28 cellular contexts compared by ENCODE assay signal in genomic region chr7:27145884-27146401, GRCh38. TPM values are rescaled to one million over a fixed set of nuclear protein-coding genes. Genes with fewer than 3 reads are reported as not detected.
DNase-seq lines count a peak whose midpoint lies in the region; ATAC-seq and TF ChIP-seq lines count a peak whose summit lies in the region.
"Had no signal": no experiment of that assay in that cellular context is flagged by ENCODE, and none has a peak within 500 bp of the region (broad histone marks: within the 10 kb centered on the region; RNA-seq: fewer than 3 reads in every experiment).

No MANE protein-coding gene starts in this region.

- H3K9me3 ChIP-seq in iPS-15b (ENCODE audit: control insufficient read depth, insufficient read depth, low read length) = no peaks in the 10 kb centered on the region
- H3K9me3 ChIP-seq: A549, body of pancreas, gastroesophageal sphincter, HAP-1, MG63, prostate gland, vagina had no signal

- H3K27me3 ChIP-seq in iPS-15b (ENCODE audit: control insufficient read depth, insufficient read depth, low read length) = peaks cover 99% of the 10 kb centered on the region
- H3K27me3 ChIP-seq: MG63, vagina had no signal

- H3K4me1 Mint-ChIP-seq in natural killer cell treated with Interleukin-12 subunit alpha and Interleukin-12 subunit beta and Interleukin-15 and Interleukin-18, amount 100 ng/mL, for 72 hours (ENCODE audit: low read depth in 2 of 2) = peaks cover 17 to 19% of the 10 kb centered on the region in 2 donors
- H3K4me1 Mint-ChIP-seq in natural killer cell = peaks cover 7 to 23% of the 10 kb centered on the region in 2 donors
- peaks cover 34% of the 10 kb centered on the region for H3K4me1 Mint-ChIP-seq in neural crest cell
- peaks cover 14 to 24% (median 18%) of the 10 kb centered on the region in 4 donors for H3K4me1 Mint-ChIP-seq in naive thymus-derived CD8-positive, alpha-beta T cell

- H3K27me3 Mint-ChIP-seq in natural killer cell treated with Interleukin-12 subunit alpha and Interleukin-12 subunit beta and Interleukin-15 and Interleukin-18, amount 100 ng/mL, for 72 hours = peaks cover 36 to 42% of the 10 kb centered on the region in 2 donors
- H3K27me3 Mint-ChIP-seq in natural killer cell (ENCODE audit: low read depth in 2 of 2) = peaks cover 52 to 55% of the 10 kb centered on the region in 2 donors
- peaks cover 100% of the 10 kb centered on the region for H3K27me3 Mint-ChIP-seq in neural crest cell (ENCODE audit: low read depth)
- peaks cover 34 to 83% (median 54%) of the 10 kb centered on the region in 5 donors for H3K27me3 Mint-ChIP-seq in naive thymus-derived CD8-positive, alpha-beta T cell

- H3K4me3 Mint-ChIP-seq in natural killer cell treated with Interleukin-12 subunit alpha and Interleukin-12 subunit beta and Interleukin-15 and Interleukin-18, amount 100 ng/mL, for 72 hours = no peak overlapping the region
- H3K4me3 Mint-ChIP-seq in natural killer cell (no peak overlapping the region), neural crest cell (peak overlapping the region; percentile 83)
- H3K4me3 Mint-ChIP-seq in naive thymus-derived CD8-positive, alpha-beta T cell = no peak overlapping the region
- H3K4me3 Mint-ChIP-seq: activated T-cell treated with anti-CD3 and anti-CD28 coated beads, Interleukin-2, amount 50 U/mL, for 72 hours; stimulated activated naive CD8-positive, alpha-beta T cell treated with anti-CD3 and anti-CD28 coated beads, Interleukin-15, amount 100 ng/mL, for 72 hours had no signal

- H3K36me3 ChIP-seq in iPS-15b (ENCODE audit: control insufficient read depth, insufficient read depth, low read length) = no peaks in the 10 kb centered on the region
- H3K36me3 ChIP-seq: gastroesophageal sphincter, prostate gland had no signal

- peak; percentile 49 for DNase-seq in natural killer cell treated with Interleukin-12 subunit alpha and Interleukin-12 subunit beta and Interleukin-15 and Interleukin-18, amount 100 ng/mL, for 72 hours (ENCODE audit: low spot score)
- DNase-seq in natural killer cell (no peak), neural crest cell (ENCODE audit: low read depth, low spot score) (no peak), AG20443 (ENCODE audit: low spot score) (no peak), G401 (ENCODE audit: low spot score) (no peak)
- DNase-seq in naive thymus-derived CD8-positive, alpha-beta T cell = no peak
- DNase-seq: activated T-cell treated with anti-CD3 and anti-CD28 coated beads, Interleukin-2, amount 50 U/mL, for 72 hours; body of pancreas; C1 segment of cervical spinal cord; DMS 273 treated with DMSO at 0.1 percent for 48 hours; GF-D8; left ventricle myocardium superior; MG63; small intestine; stimulated activated CD4-positive, alpha-beta T cell treated with anti-CD3 and anti-CD28 coated beads, Interleukin-4, amount 100 ng/mL, for 1 hour; stimulated activated naive CD8-positive, alpha-beta T cell treated with anti-CD3 and anti-CD28 coated beads, Interleukin-15, amount 100 ng/mL, for 72 hours; T-helper 9 cell had no signal

- H3K4me3 ChIP-seq in iPS-15b (ENCODE audit: low read depth, low read length) = peak overlapping the region; percentile 26
- H3K4me3 ChIP-seq: A549, body of pancreas, HAP-1, MG63, prostate gland, vagina had no signal

- in situ Hi-C loops in G401 (cut with HindIII; ENCODE audit: low sequenced_read_pairs) = no loop called here

- no peak overlapping the region for H3K27ac Mint-ChIP-seq in natural killer cell treated with Interleukin-12 subunit alpha and Interleukin-12 subunit beta and Interleukin-15 and Interleukin-18, amount 100 ng/mL, for 72 hours
- H3K27ac Mint-ChIP-seq in natural killer cell (no peak overlapping the region), neural crest cell (ENCODE audit: unreplicated experiment) (peak overlapping the region; percentile 22)
- H3K27ac Mint-ChIP-seq in naive thymus-derived CD8-positive, alpha-beta T cell = no peak overlapping the region
- H3K27ac Mint-ChIP-seq: activated naive CD4-positive, alpha-beta T cell treated with anti-CD3 and anti-CD28 coated beads, Interleukin-2, amount 50 U/mL, for 72 hours; activated T-cell treated with anti-CD3 and anti-CD28 coated beads, Interleukin-2, amount 50 U/mL, for 72 hours; dendritic cell treated with granulocyte-macrophage colony-stimulating factor and Interleukin-4, amounts not matched to agents 40 ng/mL and 50 ng/mL, for 4 days; stimulated activated naive CD8-positive, alpha-beta T cell treated with anti-CD3 and anti-CD28 coated beads, Interleukin-15, amount 100 ng/mL, for 72 hours had no signal

- H3K4me1 ChIP-seq in iPS-15b (ENCODE audit: control insufficient read depth, insufficient read depth, low read length) = no peaks in the 10 kb centered on the region

- ATAC-seq in natural killer cell treated with Interleukin-12 subunit alpha and Interleukin-12 subunit beta and Interleukin-15 and Interleukin-18, amount 100 ng/mL, for 72 hours = no peak
- ATAC-seq in natural killer cell (no peak), GM19351 (IDR thresholded peaks at IDR 0.05; ENCODE audit: unreplicated experiment) (no peak)
- ATAC-seq in naive thymus-derived CD8-positive, alpha-beta T cell = no peak
- ATAC-seq: A549; activated CD4-positive, CD25-positive, alpha-beta regulatory T cell treated with anti-CD3 and anti-CD28 coated beads, Interleukin-2, amount 50 U/mL, for 24 hours; activated naive CD4-positive, alpha-beta T cell treated with anti-CD3 and anti-CD28 coated beads, Interleukin-2, amount 50 U/mL, for 72 hours; activated T-cell treated with anti-CD3 and anti-CD28 coated beads, Interleukin-2, amount 50 U/mL, for 72 hours; body of pancreas; gastroesophageal sphincter; HepG2; left ventricle myocardium superior; stimulated activated naive CD8-positive, alpha-beta T cell treated with anti-CD3 and anti-CD28 coated beads, Interleukin-15, amount 100 ng/mL, for 72 hours had no signal

- POLR2A ChIA-PET in naive thymus-derived CD8-positive, alpha-beta T cell (lab: Charles Lee) = no interaction called here

- H3K9ac ChIP-seq in iPS-15b (ENCODE audit: low read depth, low read length) = no peak overlapping the region

- intact Hi-C loops in natural killer cell (cut with micrococcal nuclease) = no loop called here

- no peaks in the 10 kb centered on the region for H3K36me3 Mint-ChIP-seq in natural killer cell treated with Interleukin-12 subunit alpha and Interleukin-12 subunit beta and Interleukin-15 and Interleukin-18, amount 100 ng/mL, for 72 hours
- H3K36me3 Mint-ChIP-seq in natural killer cell (no peaks in the 10 kb centered on the region), neural crest cell (ENCODE audit: low read depth) (peaks cover 5% of the 10 kb centered on the region)
- no peaks in the 10 kb centered on the region for H3K36me3 Mint-ChIP-seq in naive thymus-derived CD8-positive, alpha-beta T cell

- H3K9me3 Mint-ChIP-seq in natural killer cell treated with Interleukin-12 subunit alpha and Interleukin-12 subunit beta and Interleukin-15 and Interleukin-18, amount 100 ng/mL, for 72 hours = no peaks in the 10 kb centered on the region
- no peaks in the 10 kb centered on the region for H3K9me3 Mint-ChIP-seq in natural killer cell
- peaks cover 4% of the 10 kb centered on the region for H3K9me3 Mint-ChIP-seq in neural crest cell
- H3K9me3 Mint-ChIP-seq in naive thymus-derived CD8-positive, alpha-beta T cell = peaks cover 0 to 2% (median 0%) of the 10 kb centered on the region in 9 donors
- H3K9me3 Mint-ChIP-seq: activated naive CD4-positive, alpha-beta T cell treated with anti-CD3 and anti-CD28 coated beads, Interleukin-2, amount 50 U/mL, for 72 hours; activated T-cell treated with anti-CD3 and anti-CD28 coated beads, Interleukin-2, amount 50 U/mL, for 72 hours; dendritic cell treated with granulocyte-macrophage colony-stimulating factor and Interleukin-4, amounts not matched to agents 40 ng/mL and 50 ng/mL, for 4 days; stimulated activated naive CD8-positive, alpha-beta T cell treated with anti-CD3 and anti-CD28 coated beads, Interleukin-15, amount 100 ng/mL, for 72 hours had no signal

- TF ChIP-seq CTCF in natural killer cell (IDR thresholded peaks at IDR 0.05) = no peak
- TF ChIP-seq CTCF in neural crest cell (conservative IDR thresholded peaks at IDR 0.05) = no peak

RNA-seq across cellular contexts. Expression of gene HOXA6, which starts 1.6 kb away (rescaled TPM):
- total RNA-seq in natural killer cell treated with Interleukin-12 subunit alpha and Interleukin-12 subunit beta and Interleukin-15 and Interleukin-18, amount 100 ng/mL, for 72 hours = under 1 TPM in 1 of 2 donors, not detected in 1; 0.81 TPM
- total RNA-seq in natural killer cell = under 1 TPM; 0.28 to 0.65 (median 0.43) TPM
- total RNA-seq in neural crest cell = 1.6 and 2.0 TPM in 2 replicates
- not detected for total RNA-seq in naive thymus-derived CD8-positive, alpha-beta T cell
- not detected for polyA plus RNA-seq in naive thymus-derived CD8-positive, alpha-beta T cell
- total RNA-seq in G401 (2014; rRNA removed; shearing (Covaris generic)) = 5.1 TPM in 1 of 2 replicates, not detected in the other
- total RNA-seq: body of pancreas, left ventricle myocardium superior had no signal

RNA-seq across cellular contexts. Expression of gene HOXA5, which starts 2.5 kb away (rescaled TPM):
- total RNA-seq in natural killer cell treated with Interleukin-12 subunit alpha and Interleukin-12 subunit beta and Interleukin-15 and Interleukin-18, amount 100 ng/mL, for 72 hours = under 1 TPM; 0.33 to 0.64 TPM
- total RNA-seq in natural killer cell (10 to 100 TPM in 1 of 3 donors, under 1 TPM in 2; 0.29 to 13.0 (median 0.52) TPM), neural crest cell (3.2 and 4.3 TPM in 2 replicates)
- not detected for total RNA-seq in naive thymus-derived CD8-positive, alpha-beta T cell
- polyA plus RNA-seq in naive thymus-derived CD8-positive, alpha-beta T cell = not detected
- 0.81 and 1.6 TPM in 2 replicates for total RNA-seq in G401 (2014; rRNA removed; shearing (Covaris generic))
- total RNA-seq: activated naive CD4-positive, alpha-beta T cell treated with anti-CD3 and anti-CD28 coated beads, Interleukin-2, amount 50 U/mL, for 72 hours; left ventricle myocardium superior had no signal

RNA-seq across cellular contexts. Expression of gene HOXA3, which starts 6.4 kb away (rescaled TPM):
- not detected for total RNA-seq in natural killer cell treated with Interleukin-12 subunit alpha and Interleukin-12 subunit beta and Interleukin-15 and Interleukin-18, amount 100 ng/mL, for 72 hours
- total RNA-seq in natural killer cell = under 1 TPM; 0.32 to 0.78 (median 0.35) TPM
- 10.6 and 11.3 TPM in 2 replicates for total RNA-seq in neural crest cell
- not detected for total RNA-seq in naive thymus-derived CD8-positive, alpha-beta T cell
- not detected for polyA plus RNA-seq in naive thymus-derived CD8-positive, alpha-beta T cell
- 2.2 TPM in 1 of 2 replicates, not detected in the other for total RNA-seq in G401 (2014; rRNA removed; shearing (Covaris generic))
- total RNA-seq: activated naive CD4-positive, alpha-beta T cell treated with anti-CD3 and anti-CD28 coated beads, Interleukin-2, amount 50 U/mL, for 72 hours; activated T-cell treated with anti-CD3 and anti-CD28 coated beads, Interleukin-2, amount 50 U/mL, for 72 hours had no signal

RNA-seq across cellular contexts. Expression of gene HOXA7, which starts 10.5 kb away (rescaled TPM):
- total RNA-seq in natural killer cell treated with Interleukin-12 subunit alpha and Interleukin-12 subunit beta and Interleukin-15 and Interleukin-18, amount 100 ng/mL, for 72 hours = under 1 TPM in 1 of 2 donors, not detected in 1; 0.20 TPM
- total RNA-seq in natural killer cell (not detected), neural crest cell (7.1 and 8.8 TPM in 2 replicates)
- not detected for total RNA-seq in naive thymus-derived CD8-positive, alpha-beta T cell
- polyA plus RNA-seq in naive thymus-derived CD8-positive, alpha-beta T cell = not detected
- 4.4 and 7.1 TPM in 2 replicates for total RNA-seq in G401 (2014; rRNA removed; shearing (Covaris generic))
- total RNA-seq: activated naive CD4-positive, alpha-beta T cell treated with anti-CD3 and anti-CD28 coated beads, Interleukin-2, amount 50 U/mL, for 72 hours; activated T-cell treated with anti-CD3 and anti-CD28 coated beads, Interleukin-2, amount 50 U/mL, for 72 hours; HepG2; left ventricle myocardium superior had no signal

RNA-seq across cellular contexts. Expression of gene HOXA4, which starts 15.4 kb away (rescaled TPM):
- total RNA-seq in natural killer cell treated with Interleukin-12 subunit alpha and Interleukin-12 subunit beta and Interleukin-15 and Interleukin-18, amount 100 ng/mL, for 72 hours = under 1 TPM in 1 of 2 donors, not detected in 1; 0.55 TPM
- 1 to 10 TPM in 1 of 3 donors, under 1 TPM in 2; 0.52 to 2.1 (median 0.63) TPM for total RNA-seq in natural killer cell
- 0.68 and 0.96 TPM in 2 replicates for total RNA-seq in neural crest cell
- total RNA-seq in naive thymus-derived CD8-positive, alpha-beta T cell = under 1 TPM in 1 of 2 experiments, not detected in 1; 0.31 TPM
- polyA plus RNA-seq in naive thymus-derived CD8-positive, alpha-beta T cell = under 1 TPM in 2 of 3 donors, not detected in 1; 0.22 to 0.38 TPM
- total RNA-seq in G401 (2014; rRNA removed; shearing (Covaris generic)) = not detected in 2 replicates
